1 cellular context compared by ENCODE assay signal in the genomic region with DNA sequence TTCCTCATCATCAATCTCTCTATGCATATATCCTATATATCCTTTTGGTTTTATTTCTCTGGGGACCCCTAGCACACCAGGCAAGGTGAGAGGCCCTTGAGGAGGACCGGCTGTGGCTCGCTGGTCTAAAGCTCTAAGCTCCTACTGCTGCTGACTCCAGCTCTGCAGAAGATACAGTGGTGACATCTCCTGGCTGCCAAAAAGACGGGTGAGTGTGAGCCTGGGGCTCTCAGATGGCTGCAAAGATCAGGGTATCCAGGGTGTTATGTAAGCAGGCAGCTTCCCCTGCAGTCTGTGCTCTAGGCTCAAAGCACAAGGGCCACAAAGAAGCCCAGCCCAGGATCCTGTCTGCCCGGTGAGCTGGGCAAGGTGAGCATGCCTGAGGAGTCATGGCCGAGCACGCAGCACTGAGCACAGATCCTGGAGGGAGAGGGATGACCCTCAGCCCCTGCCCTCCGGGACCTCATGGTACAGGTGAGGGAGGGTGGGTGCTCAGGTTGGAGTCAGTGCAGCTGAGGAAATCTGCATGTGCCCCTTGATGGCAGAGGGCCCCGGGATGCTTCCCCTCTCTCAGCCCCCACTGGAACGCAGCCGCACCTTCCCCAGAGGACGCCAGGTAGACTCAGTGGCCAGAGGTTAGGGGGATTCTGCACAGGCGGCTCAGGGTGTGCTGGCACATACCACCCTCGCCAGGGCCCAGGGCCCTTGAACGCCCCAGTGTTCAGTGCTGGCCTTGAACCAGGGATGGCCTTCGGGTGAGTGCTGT.
TF ChIP-seq lines count a peak whose summit lies in the region.

No MANE protein-coding gene starts in this region.

TF ChIP-seq in WTC11, 78 proteins besides CTCF, POLR2A, EP300 and RAD21 (continued from another document):
- TF ChIP-seq AR (CRISPR knock-in tag; IDR thresholded peaks at IDR 0.05) = no peak
- no peak for TF ChIP-seq ZSCAN18 (CRISPR knock-in tag; IDR thresholded peaks at IDR 0.05)
